Comparison of ENCODE assay signal across 8 cellular contexts in genomic region chr3:41893977-41894376, GRCh38.
A peak's percentile ranks its signal among the peaks of the same experiment; 100 is the strongest.
DNase-seq lines count a peak whose midpoint lies in the region; ATAC-seq and TF ChIP-seq lines count a peak whose summit lies in the region.

No MANE protein-coding gene starts in this region.

- H3K4me1 ChIP-seq in cardiac muscle cell (ENCODE audit: low read depth), result no peaks in the 10 kb centered on the region

- no peaks in the 10 kb centered on the region for H3K9me3 ChIP-seq in cardiac muscle cell (ENCODE audit: low read depth)

- no peak overlapping the region for H3K27ac ChIP-seq in cardiac muscle cell

- ATAC-seq in left cardiac atrium (no peak), GM19397 (IDR thresholded peaks at IDR 0.05; ENCODE audit: unreplicated experiment) (no peak)

- H3K4me3 ChIP-seq in cardiac muscle cell (no peak overlapping the region), choroid plexus epithelial cell (ENCODE audit: low read depth, low read length) (no peak overlapping the region)

- H3K27me3 ChIP-seq in cardiac muscle cell, result no peaks in the 10 kb centered on the region

- H3K36me3 ChIP-seq in cardiac muscle cell, result no peaks in the 10 kb centered on the region

- TF ChIP-seq CTCF in cardiac muscle cell (IDR thresholded peaks at IDR 0.05; ENCODE audit: low read depth, low read length), result peak; percentile 45
- TF ChIP-seq CTCF in choroid plexus epithelial cell (conservative IDR thresholded peaks at IDR 0.05; ENCODE audit: low read depth, low read length), result peak; percentile 47

- intact Hi-C loops in left cardiac atrium (cut with DNase I), result loop anchor here (2.0 to 10.0 kb wide), 6 partner anchors 121 to 548 kb away; partner anchors contain the start of gene TRAK1 (in 1 of the 2)

- DNase-seq in cardiac muscle cell (ENCODE audit: low read depth in 1 of 2, low spot score in 1 of 2) (peak; percentile 50 to 76), left cardiac atrium (no peak), NCI-H2029 (lab: John Stamatoyannopoulos, UW) (peak; percentile 30), choroid plexus epithelial cell (ENCODE audit: low read depth) (peak; percentile 75), midbrain (lab: John Stamatoyannopoulos, UW) (peak; percentile 27), GM19240 (ENCODE audit: insufficient read length, low spot score) (no peak)
- no peak for DNase-seq in activated CD8-positive, alpha-beta memory T cell treated with anti-CD3 and anti-CD28 coated beads for 24 hours

Comparison
In these comparisons a context has a peak if more than half of its experiments do, and no peak if none do; other contexts are left out.
1. DNase-seq: peak in cardiac muscle cell (2 of 2), NCI-H2029 (single experiment), choroid plexus epithelial cell (single experiment) and midbrain (single experiment); none in left cardiac atrium (single experiment), activated CD8-positive, alpha-beta memory T cell treated with anti-CD3 and anti-CD28 coated beads for 24 hours (single experiment) and GM19240 (single experiment).